6 cellular contexts compared by ENCODE assay signal in genomic region chr19:5623397-5624153, GRCh38. TPM values are rescaled to one million over a fixed set of nuclear protein-coding genes. Genes with fewer than 3 reads are reported as not detected.
DNase-seq lines count a peak whose midpoint lies in the region; ATAC-seq and TF ChIP-seq lines count a peak whose summit lies in the region.

No MANE protein-coding gene starts in this region.

- H3K4me1 Mint-ChIP-seq in central memory CD8-positive, alpha-beta T cell = peaks cover 79% of the 10 kb centered on the region

- peak overlapping the region; percentile 89 for H3K9ac ChIP-seq in KMS-11

- H2AFZ ChIP-seq in KMS-11 (ENCODE audit: low read depth) (peak overlapping the region; percentile 26; the same call in 1 of the 2 replicates), osteoblast (ENCODE audit: low read length) (peak overlapping the region; percentile 88)

- peaks cover 62% of the 10 kb centered on the region for H3K36me3 Mint-ChIP-seq in central memory CD8-positive, alpha-beta T cell (ENCODE audit: insufficient read depth)

- no peak for ATAC-seq in central memory CD8-positive, alpha-beta T cell (replicated peaks; ENCODE audit: extremely low read depth, poor library complexity, severe bottlenecking)
- ATAC-seq in GM19397 (IDR thresholded peaks at IDR 0.05; ENCODE audit: unreplicated experiment) = no peak

- peak in 1 of 2 donors; percentile 13 for DNase-seq in central memory CD8-positive, alpha-beta T cell (ENCODE audit: low spot score in 2 of 2)
- DNase-seq in osteoblast (ENCODE audit: insufficient read length, low spot score, missing footprints) (peak; percentile 58), GM19240 (ENCODE audit: insufficient read length, low spot score) (no peak)

- H3K4me3 Mint-ChIP-seq in central memory CD8-positive, alpha-beta T cell = peak overlapping the region; percentile 100

- no peak for TF ChIP-seq CTCF in C4-2B (conservative IDR thresholded peaks at IDR 0.05)
- no peak for TF ChIP-seq CTCF in KMS-11 (conservative IDR thresholded peaks at IDR 0.05; ENCODE audit: low read depth, low read length)
- TF ChIP-seq CTCF in osteoblast (IDR thresholded peaks at IDR 0.05; ENCODE audit: extremely low read depth, low read depth, low read length) = no peak

- no peaks in the 10 kb centered on the region for H3K9me3 Mint-ChIP-seq in central memory CD8-positive, alpha-beta T cell

- H3K79me2 ChIP-seq in KMS-11 (ENCODE audit: insufficient read depth, low read depth) = peaks cover 89% of the 10 kb centered on the region
- peaks cover 97% of the 10 kb centered on the region for H3K79me2 ChIP-seq in osteoblast (ENCODE audit: insufficient read depth, low read length)

- peak overlapping the region; percentile 98 for H3K27ac ChIP-seq in C4-2B
- H3K27ac ChIP-seq in KMS-11 = peak overlapping the region; percentile 82
- peak overlapping the region; percentile 93 for H3K27ac ChIP-seq in osteoblast (ENCODE audit: low read depth, low read length)

- no peaks in the 10 kb centered on the region for H3K9me3 ChIP-seq in osteoblast (ENCODE audit: low read depth, low read length)

- no peaks in the 10 kb centered on the region for H3K27me3 Mint-ChIP-seq in central memory CD8-positive, alpha-beta T cell

- H3K4me2 ChIP-seq in KMS-11 = peak overlapping the region; percentile 98
- H3K4me2 ChIP-seq in osteoblast (ENCODE audit: insufficient read depth, low read length) = peak overlapping the region; percentile 95

- H3K4me1 ChIP-seq in KMS-11 (ENCODE audit: low read depth, poor library complexity, severe bottlenecking) (peaks cover 52% of the 10 kb centered on the region), osteoblast (ENCODE audit: insufficient read depth, low read length) (peaks cover 54% of the 10 kb centered on the region)

- peaks cover 45% of the 10 kb centered on the region for H4K20me1 ChIP-seq in KMS-11 (ENCODE audit: insufficient read depth)
- H4K20me1 ChIP-seq in osteoblast (ENCODE audit: insufficient read depth, low read length) = peaks cover 62% of the 10 kb centered on the region

- H3K27ac Mint-ChIP-seq in central memory CD8-positive, alpha-beta T cell (ENCODE audit: low read depth) = peak overlapping the region; percentile 100

- peaks cover 12% of the 10 kb centered on the region; the same call in 1 of the 2 replicates for H3K36me3 ChIP-seq in KMS-11 (ENCODE audit: insufficient read depth)
- peaks cover 58% of the 10 kb centered on the region for H3K36me3 ChIP-seq in osteoblast (ENCODE audit: insufficient read depth, low read length)

- H3K4me3 ChIP-seq in KMS-11 (IDR thresholded peaks at IDR 0.05; ENCODE audit: insufficient read depth, low read depth, low read length) (no peak overlapping the region), osteoblast (ENCODE audit: insufficient read depth, low read length) (peak overlapping the region; percentile 99)

- H3K27me3 ChIP-seq in KMS-11 (ENCODE audit: insufficient read depth, low read depth) (no peaks in the 10 kb centered on the region), osteoblast (ENCODE audit: insufficient read depth, low read length) (no peaks in the 10 kb centered on the region)

RNA-seq across cellular contexts. Expression of gene SAFB, which starts 0.7 kb away (rescaled TPM):
- 33.7 and 42.4 TPM in 2 replicates for total RNA-seq in osteoblast

RNA-seq across cellular contexts. Expression of gene SAFB2, which starts 1.0 kb away (rescaled TPM):
- total RNA-seq in osteoblast = 38.0 and 43.0 TPM in 2 replicates

RNA-seq across cellular contexts. Expression of gene TINCR, which starts 55.8 kb away (rescaled TPM):
- under 0.01 and 0.36 TPM in 2 replicates for total RNA-seq in osteoblast

RNA-seq across cellular contexts. Expression of gene MICOS13, which starts 56.7 kb away (rescaled TPM):
- total RNA-seq in osteoblast = 21.0 and 25.9 TPM in 2 replicates

RNA-seq across cellular contexts. Expression of gene HSD11B1L, which starts 57.3 kb away (rescaled TPM):
- total RNA-seq in osteoblast = 12.1 and 14.8 TPM in 2 replicates
